ENCODE assay signal across 7 cellular contexts in genomic region chr9:81686614-81687520, GRCh38. TPM values are rescaled to one million over a fixed set of nuclear protein-coding genes. Genes with fewer than 3 reads are reported as not detected.
DNase-seq lines count a peak whose midpoint lies in the region; ATAC-seq, FAIRE-seq and TF ChIP-seq lines count a peak whose summit lies in the region.

No MANE protein-coding gene starts in this region.

- peak overlapping the region; percentile 59; the same call in 1 of the 3 replicates for H2BK15ac ChIP-seq in IMR-90 (ENCODE audit: low read depth, low read length)

- H3K56ac ChIP-seq in IMR-90 (ENCODE audit: extremely low read depth, insufficient read depth, low read length): peak overlapping the region; percentile 50; the same call in 1 of the 2 replicates

- H3K9ac ChIP-seq in IMR-90 (ENCODE audit: low read depth, low read length) (peak overlapping the region; percentile 79), OCI-LY3 (ENCODE audit: low read length) (no peak overlapping the region), trophoblast cell (ENCODE audit: low read length) (peak overlapping the region; percentile 93)

- H3K4ac ChIP-seq in IMR-90 (ENCODE audit: low read depth, low read length) (peak overlapping the region; percentile 79), trophoblast cell (ENCODE audit: low read depth, low read length) (peak overlapping the region; percentile 98)

- H3K18ac ChIP-seq in IMR-90 (ENCODE audit: low read depth, low read length) (peak overlapping the region; percentile 32), trophoblast cell (ENCODE audit: low read length) (peak overlapping the region; percentile 97)

- TF ChIP-seq POLR2A in GM12891 (IDR thresholded peaks at IDR 0.05; ENCODE audit: low read depth, low read length) (no peak), IMR-90 (IDR thresholded peaks at IDR 0.05; ENCODE audit: low read depth, low read length) (peak; percentile 38; the same call in 1 of the 2 replicates), body of pancreas (IDR thresholded peaks at IDR 0.05) (peak; percentile 22 to 59 (median 47))

- H4K12ac ChIP-seq in trophoblast cell (ENCODE audit: low read depth, low read length): no peak overlapping the region

- H2BK5ac ChIP-seq in IMR-90 (ENCODE audit: low read depth, low read length, poor library complexity, severe bottlenecking) (peak overlapping the region; percentile 75), trophoblast cell (ENCODE audit: low read depth, low read length, poor library complexity) (peak overlapping the region; percentile 75)

- H3K23ac ChIP-seq in IMR-90 (ENCODE audit: low read depth, low read length): peak overlapping the region; percentile 84
- no peak overlapping the region for H3K23ac ChIP-seq in trophoblast cell (ENCODE audit: low read length)

- CTCF ChIA-PET in IMR-90 (lab: Yijun Ruan, JAX): interaction anchor here (0.6 to 1.6 kb wide), 4 partner anchors 9 to 214 kb away, joined by 3 to 11 read pairs (median 4); no protein-coding TSS in a partner anchor

- H3K4me3 ChIP-seq in IMR-90 (ENCODE audit: insufficient read depth, low read depth, low read length) (peak overlapping the region; percentile 98), OCI-LY3 (ENCODE audit: low read length) (peak overlapping the region; percentile 54), body of pancreas (peak overlapping the region; percentile 57 to 84), trophoblast cell (ENCODE audit: low read depth, low read length) (peak overlapping the region; percentile 95)

- no peak overlapping the region for H4K5ac ChIP-seq in IMR-90 (ENCODE audit: low read depth, low read length)

- H4K91ac ChIP-seq in IMR-90 (ENCODE audit: insufficient read depth, low read depth, low read length) (peak overlapping the region; percentile 54), trophoblast cell (ENCODE audit: low read depth, low read length) (peak overlapping the region; percentile 77)

- peaks cover 9% of the 10 kb centered on the region for H3K4me1 ChIP-seq in IMR-90 (ENCODE audit: control insufficient read depth, insufficient read depth, low read length)
- H3K4me1 ChIP-seq in OCI-LY3 (ENCODE audit: low read length): no peaks in the 10 kb centered on the region; the same call in 1 of the 2 replicates
- peaks cover 53% of the 10 kb centered on the region for H3K4me1 ChIP-seq in body of pancreas
- peaks cover 2 to 4% of the 10 kb centered on the region in 2 experiments for H3K4me1 ChIP-seq in trophoblast cell (ENCODE audit: control insufficient read depth in 1 of 2, insufficient read depth in 2 of 2, low read length in 2 of 2)

- no TSS peak for BruUV-seq in IMR-90 (replicated peaks; lab: Mats Ljungman, UMichigan)

- in situ Hi-C loops in IMR-90 (cut with MboI; ENCODE audit: low sequenced_read_pairs): loop anchor here (10.0 kb wide), 1 partner anchor 192 kb away; no protein-coding TSS in a partner anchor

- H3K4me2 ChIP-seq in IMR-90 (ENCODE audit: low read depth, low read length): peak overlapping the region; percentile 89
- H3K4me2 ChIP-seq in OCI-LY3 (ENCODE audit: low read length): peak overlapping the region; percentile 45
- H3K4me2 ChIP-seq in trophoblast cell (ENCODE audit: low read length): peak overlapping the region; percentile 82

- peak overlapping the region; percentile 3; the same call in 1 of the 2 replicates for H2AK5ac ChIP-seq in IMR-90 (ENCODE audit: low read depth, low read length)
- H2AK5ac ChIP-seq in trophoblast cell (ENCODE audit: low read length): no peak overlapping the region

- TF ChIP-seq RAD21 in IMR-90 (IDR thresholded peaks at IDR 0.05; ENCODE audit: low read length): peak; percentile 72

- dilution Hi-C loops in IMR-90 (cut with HindIII; ENCODE audit: low sequenced_read_pairs, unreplicated experiment): no loop called here

- ATAC-seq in IMR-90 (ENCODE audit: low read depth) (peak; percentile 16), body of pancreas (peak; percentile 22), HG03025 (IDR thresholded peaks at IDR 0.05; ENCODE audit: low FRiP score, unreplicated experiment) (no peak)

- peak overlapping the region; percentile 78 for H2BK120ac ChIP-seq in IMR-90 (ENCODE audit: low read depth, low read length)
- peak overlapping the region; percentile 57 for H2BK120ac ChIP-seq in trophoblast cell (ENCODE audit: insufficient read depth, low read length, poor library complexity)

- H2AK9ac ChIP-seq in IMR-90 (replicated peaks; ENCODE audit: low read depth, low read length, poor library complexity): peak overlapping the region; percentile 89

- H3K9me1 ChIP-seq in IMR-90 (ENCODE audit: insufficient read depth, low read length): 0 out of 2 replicates have a peak, but pooled peaks cover 3% of the 10 kb centered on the region

- POLR2A ChIA-PET in IMR-90 (lab: Charles Lee; ENCODE audit: unreplicated experiment): interaction anchor here (0.6 kb wide), 1 partner anchor 79 kb away, joined by 3 read pairs; no protein-coding TSS in a partner anchor

- H3K36me3 ChIP-seq in IMR-90 (ENCODE audit: control insufficient read depth, insufficient read depth, low read length) (peaks cover 11% of the 10 kb centered on the region), OCI-LY3 (replicated peaks; ENCODE audit: low read depth, low read length) (no peaks in the 10 kb centered on the region), body of pancreas (replicated peaks in 1 of 2; ENCODE audit: insufficient read depth in 1 of 2, low read depth in 2 of 2) (peaks cover 0 to 2% of the 10 kb centered on the region in 2 donors), trophoblast cell (ENCODE audit: control insufficient read depth in 1 of 2, insufficient read depth in 2 of 2, low read length in 2 of 2) (peaks cover 2 to 6% of the 10 kb centered on the region in 2 experiments)

- no peak for FAIRE-seq in GM12891 (lab: Jason Lieb, UNC)

- peak; percentile 64 for TF ChIP-seq CTCF in IMR-90 (conservative IDR thresholded peaks at IDR 0.05; ENCODE audit: low read depth, low read length)
- TF ChIP-seq CTCF in OCI-LY3 (IDR thresholded peaks at IDR 0.05; ENCODE audit: low read depth, low read length): peak; percentile 43
- peak; percentile 43 to 77 (median 64) for TF ChIP-seq CTCF in body of pancreas (IDR thresholded peaks at IDR 0.05)

- WGBS in IMR-90 (ENCODE audit: extremely low coverage in 2 of 2, insufficient read length in 1 of 2), 2 experiments: 0% methylated on average over 23 of the region's 36 CpGs; no CpG with 5 or more reads in 1 of the 2 experiments
- 3% methylated on average over 36 of the region's 36 CpGs for WGBS in body of pancreas, 2 donors
- no CpG with 5 or more reads among the region's 36 CpGs for WGBS in trophoblast cell (ENCODE audit: extremely low coverage, insufficient coverage, insufficient read length)

- peak overlapping the region; percentile 73 for H3K14ac ChIP-seq in IMR-90 (replicated peaks; ENCODE audit: low read depth, low read length)
- H3K14ac ChIP-seq in trophoblast cell (ENCODE audit: low read length): peak overlapping the region; percentile 75

- H2BK20ac ChIP-seq in IMR-90 (ENCODE audit: low read depth, low read length): no peak overlapping the region; the same call in 1 of the 2 replicates

- H3K79me1 ChIP-seq in IMR-90 (ENCODE audit: low read depth in 1 of 2, low read length in 2 of 2) (peaks cover 23 to 39% of the 10 kb centered on the region in 2 experiments), trophoblast cell (ENCODE audit: low read length) (peaks cover 37% of the 10 kb centered on the region)

- peak overlapping the region; percentile 41 for H2BK12ac ChIP-seq in trophoblast cell (ENCODE audit: low read length)

- H4K20me1 ChIP-seq in IMR-90 (ENCODE audit: insufficient read depth, low read length) (peaks cover 28% of the 10 kb centered on the region; the same call in 1 of the 2 replicates), OCI-LY3 (ENCODE audit: insufficient read depth, low read length) (no peaks in the 10 kb centered on the region)

- H2AFZ ChIP-seq in IMR-90 (replicated peaks; ENCODE audit: low read length, poor library complexity) (peak overlapping the region; percentile 84), OCI-LY3 (ENCODE audit: low read depth, low read length) (no peak overlapping the region), trophoblast cell (ENCODE audit: insufficient read depth, low read length, poor library complexity) (peak overlapping the region; percentile 56)

- H3K27ac ChIP-seq in IMR-90 (ENCODE audit: insufficient read depth, low read length) (peak overlapping the region; percentile 79), OCI-LY3 (ENCODE audit: low read length) (no peak overlapping the region), body of pancreas (peak overlapping the region; percentile 82 to 92 (median 88)), trophoblast cell (ENCODE audit: low read depth, low read length) (peak overlapping the region; percentile 80)

- H4K8ac ChIP-seq in IMR-90 (ENCODE audit: low read depth in 2 of 2, low read length in 2 of 2): peak overlapping the region; percentile 3 to 60; a peak in 2 of 4 replicates
- H4K8ac ChIP-seq in trophoblast cell (ENCODE audit: low read depth, low read length): peak overlapping the region; percentile 84

- no peaks in the 10 kb centered on the region for H3K9me3 ChIP-seq in IMR-90 (ENCODE audit: control insufficient read depth, insufficient read depth, low read length)
- no peaks in the 10 kb centered on the region for H3K9me3 ChIP-seq in OCI-LY3 (ENCODE audit: insufficient read depth, low read length)
- no peaks in the 10 kb centered on the region for H3K9me3 ChIP-seq in body of pancreas
- H3K9me3 ChIP-seq in trophoblast cell (ENCODE audit: insufficient read depth, low read depth, low read length): no peaks in the 10 kb centered on the region

- intact Hi-C loops in IMR-90 (cut with micrococcal nuclease): loop anchor here (1.0 to 10.0 kb wide), 17 partner anchors 52 to 1510 kb away; no protein-coding TSS in a partner anchor
- intact Hi-C loops in body of pancreas (cut with DNase I): no loop called here

- H3K79me2 ChIP-seq in OCI-LY3 (ENCODE audit: low read length): no peaks in the 10 kb centered on the region
- H3K79me2 ChIP-seq in trophoblast cell (ENCODE audit: control insufficient read depth, insufficient read depth, low read length, poor library complexity): peaks cover 21% of the 10 kb centered on the region

- peak; percentile 22 for DNase-seq in GM12891 (ENCODE audit: insufficient read length, low spot score)
- peak; percentile 87 for DNase-seq in IMR-90
- peak; percentile 84 to 89 (median 88) for DNase-seq in body of pancreas
- peak; percentile 84 for DNase-seq in hepatic stellate cell (ENCODE audit: low spot score)
- DNase-seq in trophoblast cell: peak; percentile 71 to 77

- H3K27me3 ChIP-seq in IMR-90 (ENCODE audit: control insufficient read depth, insufficient read depth, low read length) (no peaks in the 10 kb centered on the region), OCI-LY3 (ENCODE audit: low read depth, low read length) (peaks cover 25% of the 10 kb centered on the region), body of pancreas (no peaks in the 10 kb centered on the region), trophoblast cell (ENCODE audit: insufficient read depth, low read length) (no peaks in the 10 kb centered on the region)

RNA-seq across cellular contexts. Expression of gene TLE1, which starts 2.5 kb away (rescaled TPM):
- 0.12 TPM for polyA plus RNA-seq in GM12891 (2012; ENCODE audit: low read depth, missing spikeins)
- total RNA-seq in IMR-90 (2012; rRNA removed): 36.0 and 40.3 TPM in 2 replicates
- polyA plus RNA-seq in IMR-90 (2012; rRNA removed): 51.0 and 52.9 TPM in 2 replicates
- 34.1 and 43.9 TPM in 2 replicates for polyA plus RNA-seq in IMR-90 (2012; cell fraction: cytosol; rRNA removed)
- polyA plus RNA-seq in IMR-90 (2012; cell fraction: nucleus; rRNA removed; ENCODE audit: low replicate concordance): 54.1 and 57.3 TPM in 2 replicates
- 10 to 100 TPM; 49.5 to 58.3 TPM for total RNA-seq in body of pancreas
- polyA plus RNA-seq in trophoblast cell (2013): 62.1 and 62.2 TPM in 2 replicates

Comparison
In these comparisons a context has a peak if more than half of its experiments do, and no peak if none do; other contexts are left out.
1. DNase-seq: peak in every context shown above with its lines; median percentile 88 in body of pancreas; 87 in IMR-90; 84 in hepatic stellate cell; 74 in trophoblast cell; 22 in GM12891.